2 cellular contexts compared by ENCODE assay signal in the genomic region with DNA sequence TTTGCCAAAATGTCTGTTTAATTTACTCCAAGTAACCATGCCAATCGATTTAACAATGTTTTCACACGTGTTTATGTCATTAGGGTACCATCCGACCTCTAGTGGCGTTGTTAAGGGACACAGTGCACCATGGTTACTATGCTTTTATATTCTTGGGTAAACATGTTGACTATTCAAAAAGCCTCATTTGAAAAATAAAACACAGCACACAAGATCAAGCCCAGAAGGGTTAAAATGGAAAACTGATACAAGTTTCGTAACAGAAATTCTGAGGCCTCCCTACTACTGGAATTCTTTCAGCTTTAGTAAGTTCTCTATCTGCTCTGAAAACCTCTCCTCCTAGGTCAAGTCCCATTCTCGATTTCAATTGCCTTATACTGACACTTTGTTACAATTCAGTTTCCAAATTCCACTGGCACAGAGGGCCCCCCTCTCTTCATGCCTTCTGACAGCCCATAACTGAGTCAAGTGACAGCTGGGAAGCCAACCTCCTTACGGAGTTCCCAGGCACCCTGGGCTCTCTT.
TF ChIP-seq lines count a peak whose summit lies in the region.

No MANE protein-coding gene starts in this region.

TF ChIP-seq in SK-N-SH, 30 proteins besides CTCF, POLR2A, EP300 and RAD21:
- TF ChIP-seq, protein P1, sequence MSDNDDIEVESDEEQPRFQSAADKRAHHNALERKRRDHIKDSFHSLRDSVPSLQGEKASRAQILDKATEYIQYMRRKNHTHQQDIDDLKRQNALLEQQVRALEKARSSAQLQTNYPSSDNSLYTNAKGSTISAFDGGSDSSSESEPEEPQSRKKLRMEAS (IDR thresholded peaks at IDR 0.05; ENCODE audit: low read depth), result 0 out of 2 replicates have a peak, but pooled peaks have one; percentile 25
- TF ChIP-seq YY1 (IDR thresholded peaks at IDR 0.05; ENCODE audit: low read depth) (no peak), GABPA (IDR thresholded peaks at IDR 0.05; ENCODE audit: low read depth) (no peak), FOXM1 (IDR thresholded peaks at IDR 0.05; ENCODE audit: low read depth) (no peak), MXI1 (IDR thresholded peaks at IDR 0.05; ENCODE audit: low read depth, low read length) (peak; percentile 92), TEAD4 (IDR thresholded peaks at IDR 0.05; ENCODE audit: borderline replicate concordance, insufficient read depth) (no peak), MEF2A (IDR thresholded peaks at IDR 0.05; ENCODE audit: borderline replicate concordance, low read depth) (no peak)
- TF ChIP-seq, protein P2, sequence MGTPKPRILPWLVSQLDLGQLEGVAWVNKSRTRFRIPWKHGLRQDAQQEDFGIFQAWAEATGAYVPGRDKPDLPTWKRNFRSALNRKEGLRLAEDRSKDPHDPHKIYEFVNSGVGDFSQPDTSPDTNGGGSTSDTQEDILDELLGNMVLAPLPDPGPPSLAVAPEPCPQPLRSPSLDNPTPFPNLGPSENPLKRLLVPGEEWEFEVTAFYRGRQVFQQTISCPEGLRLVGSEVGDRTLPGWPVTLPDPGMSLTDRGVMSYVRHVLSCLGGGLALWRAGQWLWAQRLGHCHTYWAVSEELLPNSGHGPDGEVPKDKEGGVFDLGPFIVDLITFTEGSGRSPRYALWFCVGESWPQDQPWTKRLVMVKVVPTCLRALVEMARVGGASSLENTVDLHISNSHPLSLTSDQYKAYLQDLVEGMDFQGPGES (IDR thresholded peaks at IDR 0.05; ENCODE audit: low read depth, low read length), result no peak

TF ChIP-seq in SK-N-SH treated with all-trans-retinoic acid at 6 μM for 48 hours, 23 proteins besides CTCF, POLR2A, EP300 and RAD21 (continued from another document):
- TF ChIP-seq, protein P3, sequence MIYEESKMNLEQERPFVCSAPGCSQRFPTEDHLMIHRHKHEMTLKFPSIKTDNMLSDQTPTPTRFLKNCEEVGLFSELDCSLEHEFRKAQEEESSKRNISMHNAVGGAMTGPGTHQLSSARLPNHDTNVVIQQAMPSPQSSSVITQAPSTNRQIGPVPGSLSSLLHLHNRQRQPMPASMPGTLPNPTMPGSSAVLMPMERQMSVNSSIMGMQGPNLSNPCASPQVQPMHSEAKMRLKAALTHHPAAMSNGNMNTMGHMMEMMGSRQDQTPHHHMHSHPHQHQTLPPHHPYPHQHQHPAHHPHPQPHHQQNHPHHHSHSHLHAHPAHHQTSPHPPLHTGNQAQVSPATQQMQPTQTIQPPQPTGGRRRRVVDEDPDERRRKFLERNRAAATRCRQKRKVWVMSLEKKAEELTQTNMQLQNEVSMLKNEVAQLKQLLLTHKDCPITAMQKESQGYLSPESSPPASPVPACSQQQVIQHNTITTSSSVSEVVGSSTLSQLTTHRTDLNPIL (CRISPR knock-in tag; IDR thresholded peaks at IDR 0.05; ENCODE audit: low read depth), result no peak
- TF ChIP-seq GLIS3 (CRISPR knock-in tag; IDR thresholded peaks at IDR 0.05) (no peak), TOX (CRISPR knock-in tag; IDR thresholded peaks at IDR 0.05; ENCODE audit: borderline replicate concordance) (no peak), SNAI2 (CRISPR knock-in tag; IDR thresholded peaks at IDR 0.05) (no peak), ZNF70 (CRISPR knock-in tag; IDR thresholded peaks at IDR 0.05) (no peak), ZNF565 (CRISPR knock-in tag; conservative IDR thresholded peaks at IDR 0.05; ENCODE audit: low read depth) (no peak), BACH2 (CRISPR knock-in tag; IDR thresholded peaks at IDR 0.05; ENCODE audit: borderline replicate concordance) (no peak), ZC3H10 (CRISPR knock-in tag; IDR thresholded peaks at IDR 0.05) (no peak), ESRRG (CRISPR knock-in tag; IDR thresholded peaks at IDR 0.05) (no peak), TCF4 (CRISPR knock-in tag; IDR thresholded peaks at IDR 0.05; ENCODE audit: borderline replicate concordance) (no peak), CSDC2 (CRISPR knock-in tag; IDR thresholded peaks at IDR 0.05) (no peak), ZFP3 (CRISPR knock-in tag; IDR thresholded peaks at IDR 0.05) (no peak), OSR1 (CRISPR knock-in tag; IDR thresholded peaks at IDR 0.05) (no peak), ISL1 (CRISPR knock-in tag; IDR thresholded peaks at IDR 0.05) (no peak)
- TF ChIP-seq, protein P4, sequence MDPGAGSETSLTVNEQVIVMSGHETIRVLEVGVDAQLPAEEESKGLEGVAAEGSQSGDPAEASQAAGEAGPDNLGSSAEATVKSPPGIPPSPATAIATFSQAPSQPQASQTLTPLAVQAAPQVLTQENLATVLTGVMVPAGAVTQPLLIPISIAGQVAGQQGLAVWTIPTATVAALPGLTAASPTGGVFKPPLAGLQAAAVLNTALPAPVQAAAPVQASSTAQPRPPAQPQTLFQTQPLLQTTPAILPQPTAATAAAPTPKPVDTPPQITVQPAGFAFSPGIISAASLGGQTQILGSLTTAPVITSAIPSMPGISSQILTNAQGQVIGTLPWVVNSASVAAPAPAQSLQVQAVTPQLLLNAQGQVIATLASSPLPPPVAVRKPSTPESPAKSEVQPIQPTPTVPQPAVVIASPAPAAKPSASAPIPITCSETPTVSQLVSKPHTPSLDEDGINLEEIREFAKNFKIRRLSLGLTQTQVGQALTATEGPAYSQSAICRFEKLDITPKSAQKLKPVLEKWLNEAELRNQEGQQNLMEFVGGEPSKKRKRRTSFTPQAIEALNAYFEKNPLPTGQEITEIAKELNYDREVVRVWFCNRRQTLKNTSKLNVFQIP (CRISPR knock-in tag; IDR thresholded peaks at IDR 0.05; ENCODE audit: borderline replicate concordance, low read depth), result no peak
- TF ChIP-seq, protein P5, sequence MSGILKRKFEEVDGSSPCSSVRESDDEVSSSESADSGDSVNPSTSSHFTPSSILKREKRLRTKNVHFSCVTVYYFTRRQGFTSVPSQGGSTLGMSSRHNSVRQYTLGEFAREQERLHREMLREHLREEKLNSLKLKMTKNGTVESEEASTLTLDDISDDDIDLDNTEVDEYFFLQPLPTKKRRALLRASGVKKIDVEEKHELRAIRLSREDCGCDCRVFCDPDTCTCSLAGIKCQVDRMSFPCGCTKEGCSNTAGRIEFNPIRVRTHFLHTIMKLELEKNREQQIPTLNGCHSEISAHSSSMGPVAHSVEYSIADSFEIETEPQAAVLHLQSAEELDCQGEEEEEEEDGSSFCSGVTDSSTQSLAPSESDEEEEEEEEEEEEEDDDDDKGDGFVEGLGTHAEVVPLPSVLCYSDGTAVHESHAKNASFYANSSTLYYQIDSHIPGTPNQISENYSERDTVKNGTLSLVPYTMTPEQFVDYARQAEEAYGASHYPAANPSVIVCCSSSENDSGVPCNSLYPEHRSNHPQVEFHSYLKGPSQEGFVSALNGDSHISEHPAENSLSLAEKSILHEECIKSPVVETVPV (CRISPR knock-in tag; IDR thresholded peaks at IDR 0.05), result no peak
- TF ChIP-seq, protein P6, sequence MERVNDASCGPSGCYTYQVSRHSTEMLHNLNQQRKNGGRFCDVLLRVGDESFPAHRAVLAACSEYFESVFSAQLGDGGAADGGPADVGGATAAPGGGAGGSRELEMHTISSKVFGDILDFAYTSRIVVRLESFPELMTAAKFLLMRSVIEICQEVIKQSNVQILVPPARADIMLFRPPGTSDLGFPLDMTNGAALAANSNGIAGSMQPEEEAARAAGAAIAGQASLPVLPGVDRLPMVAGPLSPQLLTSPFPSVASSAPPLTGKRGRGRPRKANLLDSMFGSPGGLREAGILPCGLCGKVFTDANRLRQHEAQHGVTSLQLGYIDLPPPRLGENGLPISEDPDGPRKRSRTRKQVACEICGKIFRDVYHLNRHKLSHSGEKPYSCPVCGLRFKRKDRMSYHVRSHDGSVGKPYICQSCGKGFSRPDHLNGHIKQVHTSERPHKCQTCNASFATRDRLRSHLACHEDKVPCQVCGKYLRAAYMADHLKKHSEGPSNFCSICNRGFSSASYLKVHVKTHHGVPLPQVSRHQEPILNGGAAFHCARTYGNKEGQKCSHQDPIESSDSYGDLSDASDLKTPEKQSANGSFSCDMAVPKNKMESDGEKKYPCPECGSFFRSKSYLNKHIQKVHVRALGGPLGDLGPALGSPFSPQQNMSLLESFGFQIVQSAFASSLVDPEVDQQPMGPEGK (CRISPR knock-in tag; IDR thresholded peaks at IDR 0.05; ENCODE audit: borderline replicate concordance), result no peak
- TF ChIP-seq, protein P7, sequence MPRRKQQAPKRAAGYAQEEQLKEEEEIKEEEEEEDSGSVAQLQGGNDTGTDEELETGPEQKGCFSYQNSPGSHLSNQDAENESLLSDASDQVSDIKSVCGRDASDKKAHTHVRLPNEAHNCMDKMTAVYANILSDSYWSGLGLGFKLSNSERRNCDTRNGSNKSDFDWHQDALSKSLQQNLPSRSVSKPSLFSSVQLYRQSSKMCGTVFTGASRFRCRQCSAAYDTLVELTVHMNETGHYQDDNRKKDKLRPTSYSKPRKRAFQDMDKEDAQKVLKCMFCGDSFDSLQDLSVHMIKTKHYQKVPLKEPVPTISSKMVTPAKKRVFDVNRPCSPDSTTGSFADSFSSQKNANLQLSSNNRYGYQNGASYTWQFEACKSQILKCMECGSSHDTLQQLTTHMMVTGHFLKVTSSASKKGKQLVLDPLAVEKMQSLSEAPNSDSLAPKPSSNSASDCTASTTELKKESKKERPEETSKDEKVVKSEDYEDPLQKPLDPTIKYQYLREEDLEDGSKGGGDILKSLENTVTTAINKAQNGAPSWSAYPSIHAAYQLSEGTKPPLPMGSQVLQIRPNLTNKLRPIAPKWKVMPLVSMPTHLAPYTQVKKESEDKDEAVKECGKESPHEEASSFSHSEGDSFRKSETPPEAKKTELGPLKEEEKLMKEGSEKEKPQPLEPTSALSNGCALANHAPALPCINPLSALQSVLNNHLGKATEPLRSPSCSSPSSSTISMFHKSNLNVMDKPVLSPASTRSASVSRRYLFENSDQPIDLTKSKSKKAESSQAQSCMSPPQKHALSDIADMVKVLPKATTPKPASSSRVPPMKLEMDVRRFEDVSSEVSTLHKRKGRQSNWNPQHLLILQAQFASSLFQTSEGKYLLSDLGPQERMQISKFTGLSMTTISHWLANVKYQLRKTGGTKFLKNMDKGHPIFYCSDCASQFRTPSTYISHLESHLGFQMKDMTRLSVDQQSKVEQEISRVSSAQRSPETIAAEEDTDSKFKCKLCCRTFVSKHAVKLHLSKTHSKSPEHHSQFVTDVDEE (CRISPR knock-in tag; IDR thresholded peaks at IDR 0.05), result no peak
